In genomic region chr7:51301806-51302205, GRCh38 we compare ENCODE assay signal across 21 cellular contexts. TPM values are rescaled to one million over a fixed set of nuclear protein-coding genes. Genes with fewer than 3 reads are reported as not detected.
DNase-seq lines count a peak whose midpoint lies in the region; ATAC-seq, FAIRE-seq and TF ChIP-seq lines count a peak whose summit lies in the region.
"Had no signal": no experiment of that assay in that cellular context is flagged by ENCODE, and none has a peak within 500 bp of the region (broad histone marks: within the 10 kb centered on the region; RNA-seq: fewer than 3 reads in every experiment).

No MANE protein-coding gene starts in this region.

- H3K9me3 ChIP-seq in astrocyte (ENCODE audit: insufficient read depth, low read depth, low read length): no peaks in the 10 kb centered on the region
- H3K9me3 ChIP-seq in kidney (ENCODE audit: control insufficient read depth in 1 of 2, low read length in 2 of 2): no peaks in the 10 kb centered on the region
- H3K9me3 ChIP-seq: SJCRH30 had no signal

- H3K27ac Mint-ChIP-seq in astrocyte (ENCODE audit: unreplicated experiment) (peak overlapping the region; percentile 38), type B pancreatic cell (peak overlapping the region; percentile 65)

- H2AFZ ChIP-seq in astrocyte (ENCODE audit: low read depth, low read length): no peak overlapping the region

- FAIRE-seq in astrocyte (lab: Jason Lieb, UNC) (no peak), kidney (lab: Jason Lieb, UNC) (no peak)

- H3K27ac ChIP-seq in astrocyte (ENCODE audit: low read depth, low read length): no peak overlapping the region
- no peak overlapping the region for H3K27ac ChIP-seq in kidney (ENCODE audit: low read depth in 2 of 2, low read length in 2 of 2)
- H3K27ac ChIP-seq: KMS-11, SJCRH30 had no signal

- H3K9me3 Mint-ChIP-seq in astrocyte (ENCODE audit: unreplicated experiment): no peaks in the 10 kb centered on the region
- H3K9me3 Mint-ChIP-seq in type B pancreatic cell: no peaks in the 10 kb centered on the region

- H3K4me1 Mint-ChIP-seq in astrocyte (ENCODE audit: low read depth, unreplicated experiment): peaks cover 12% of the 10 kb centered on the region
- peaks cover 9% of the 10 kb centered on the region for H3K4me1 Mint-ChIP-seq in type B pancreatic cell (ENCODE audit: unreplicated experiment)
- H3K4me1 Mint-ChIP-seq: CD14-positive monocyte had no signal

- H3K4me3 Mint-ChIP-seq in astrocyte (ENCODE audit: unreplicated experiment): no peak overlapping the region
- H3K4me3 Mint-ChIP-seq in type B pancreatic cell: no peak overlapping the region
- H3K4me3 Mint-ChIP-seq: CD14-positive monocyte had no signal

- TF ChIP-seq CTCF in astrocyte (IDR thresholded peaks at IDR 0.05; ENCODE audit: insufficient read depth, low read depth, low read length) (no peak), kidney (IDR thresholded peaks at IDR 0.05; ENCODE audit: borderline replicate concordance, extremely low read depth, insufficient read depth) (no peak), type B pancreatic cell (conservative IDR thresholded peaks at IDR 0.05) (no peak)

- no peaks in the 10 kb centered on the region for H3K27me3 ChIP-seq in astrocyte (ENCODE audit: insufficient read depth, low read length)
- H3K27me3 ChIP-seq: SJCRH30 had no signal

- DNase-seq in astrocyte (ENCODE audit: low read depth): no peak
- DNase-seq in globus pallidus (ENCODE audit: low spot score): peak; percentile 21
- DNase-seq in kidney: peak; percentile 42
- no peak for DNase-seq in type B pancreatic cell (ENCODE audit: extremely low spot score, unreplicated experiment)
- no peak for DNase-seq in activated CD4-positive, CD25-positive, alpha-beta regulatory T cell treated with anti-CD3 and anti-CD28 coated beads, Interleukin-2, amount 50 U/mL, for 72 hours
- DNase-seq: ACHN, AML-193, COR-L47, DMS153, NCI-H1048, NCI-H1436 treated with DMSO at 0.1 percent for 48 hours, NCI-H2029 treated with DMSO at 0.1 percent for 48 hours, NCI-H2171 treated with DMSO at 0.1 percent for 48 hours, NCI-H748 treated with DMSO at 0.1 percent for 48 hours, OCI-M1, SJCRH30 had no signal

- intact Hi-C loops in kidney (cut with DNase I): no loop called here

- ATAC-seq in HG03565 (IDR thresholded peaks at IDR 0.05; ENCODE audit: unreplicated experiment): no peak
- no peak for ATAC-seq in HG03108 (IDR thresholded peaks at IDR 0.05; ENCODE audit: unreplicated experiment)

- H3K79me2 ChIP-seq in astrocyte (ENCODE audit: insufficient read depth, low read length): no peaks in the 10 kb centered on the region

- H3K4me3 ChIP-seq in astrocyte (ENCODE audit: insufficient read depth, low read depth, low read length): no peak overlapping the region
- no peak overlapping the region for H3K4me3 ChIP-seq in kidney (ENCODE audit: low read length in 2 of 2)
- H3K4me3 ChIP-seq: SJCRH30 had no signal

- H3K36me3 Mint-ChIP-seq in astrocyte (ENCODE audit: low read depth, unreplicated experiment) (no peaks in the 10 kb centered on the region), type B pancreatic cell (peaks cover 4% of the 10 kb centered on the region)
- H3K36me3 Mint-ChIP-seq: CD14-positive monocyte had no signal

- H3K4me2 ChIP-seq in astrocyte (ENCODE audit: low read length): no peak overlapping the region
- H3K4me2 ChIP-seq: KMS-11 had no signal

- H3K9ac ChIP-seq in astrocyte (ENCODE audit: low read length) (no peak overlapping the region), kidney (ENCODE audit: low read length in 2 of 2) (no peak overlapping the region)
- H3K9ac ChIP-seq: KMS-11 had no signal

- H3K36me3 ChIP-seq in astrocyte (ENCODE audit: insufficient read depth, low read length): no peaks in the 10 kb centered on the region
- H3K36me3 ChIP-seq in kidney (ENCODE audit: control insufficient read depth in 1 of 2, insufficient read depth in 2 of 2, low read length in 2 of 2): no peaks in the 10 kb centered on the region
- H3K36me3 ChIP-seq: SJCRH30 had no signal

- H3K27me3 Mint-ChIP-seq in astrocyte (ENCODE audit: low read depth, unreplicated experiment) (no peaks in the 10 kb centered on the region), type B pancreatic cell (no peaks in the 10 kb centered on the region)

- no peaks in the 10 kb centered on the region for H4K20me1 ChIP-seq in astrocyte (ENCODE audit: insufficient read depth, low read length)

- H3K4me1 ChIP-seq in astrocyte (ENCODE audit: insufficient read depth, low read length): peaks cover 6% of the 10 kb centered on the region
- no peaks in the 10 kb centered on the region for H3K4me1 ChIP-seq in kidney (ENCODE audit: control insufficient read depth in 1 of 2, insufficient read depth in 1 of 2, low read depth in 1 of 2, low read length in 2 of 2)
- H3K4me1 ChIP-seq: SJCRH30 had no signal

RNA-seq across cellular contexts. Expression of gene COBL, which starts 14.8 kb away (rescaled TPM):
- total RNA-seq in astrocyte (3.6 and 6.4 TPM in 2 replicates), kidney (42.7 TPM), type B pancreatic cell (ENCODE audit: low replicate concordance) (25.7 and 47.1 TPM in 2 replicates)
- polyA plus RNA-seq in kidney (ENCODE audit: insufficient read depth, low read depth, low replicate concordance): 9.8 TPM
- total RNA-seq: RPMI7951 had no signal
- polyA plus RNA-seq: CD14-positive monocyte had no signal

Comparison
In these comparisons a context has a peak if more than half of its experiments do, and no peak if none do; other contexts are left out.
1. DNase-seq: peak in globus pallidus (single experiment) and kidney (single experiment); none in astrocyte (single experiment), type B pancreatic cell (single experiment) and activated CD4-positive, CD25-positive, alpha-beta regulatory T cell treated with anti-CD3 and anti-CD28 coated beads, Interleukin-2, amount 50 U/mL, for 72 hours (single experiment).